In genomic region chr2:70994055-70994444, GRCh38 we compare ENCODE assay signal across 7 cellular contexts. TPM values are rescaled to one million over a fixed set of nuclear protein-coding genes. Genes with fewer than 3 reads are reported as not detected.
A peak's percentile ranks its signal among the peaks of the same experiment; 100 is the strongest.
DNase-seq lines count a peak whose midpoint lies in the region; ATAC-seq and TF ChIP-seq lines count a peak whose summit lies in the region.

No MANE protein-coding gene starts in this region.

- H3K36me3 ChIP-seq in Panc1 (ENCODE audit: control insufficient read depth, insufficient read depth, low read length) (peaks cover 2% of the 10 kb centered on the region; the same call in 1 of the 2 replicates), endocrine pancreas (ENCODE audit: control insufficient read depth, insufficient read depth, low read length) (no peaks in the 10 kb centered on the region), ovary (no peaks in the 10 kb centered on the region)

- in situ Hi-C loops in GM13976 (cut with MboI; ENCODE audit: low sequenced_read_pairs, unreplicated experiment), result no loop called here
- in situ Hi-C loops in Panc1 (cut with HindIII; ENCODE audit: low pct_unique_long_range_greater_than_20kb, low sequenced_read_pairs), result no loop called here

- H3K4me1 ChIP-seq in Panc1 (ENCODE audit: control insufficient read depth, insufficient read depth, low read length), result peaks cover 7% of the 10 kb centered on the region
- H3K4me1 ChIP-seq in endocrine pancreas (ENCODE audit: control insufficient read depth, insufficient read depth, low read length), result no peaks in the 10 kb centered on the region
- peaks cover 9% of the 10 kb centered on the region for H3K4me1 ChIP-seq in ovary (ENCODE audit: insufficient read depth)

- H3K27me3 ChIP-seq in Panc1 (ENCODE audit: control insufficient read depth, insufficient read depth, low read length), result no peaks in the 10 kb centered on the region
- no peaks in the 10 kb centered on the region for H3K27me3 ChIP-seq in endocrine pancreas (ENCODE audit: control insufficient read depth, insufficient read depth, low read length)
- no peaks in the 10 kb centered on the region for H3K27me3 ChIP-seq in ovary

- H3K4me3 ChIP-seq in Panc1 (ENCODE audit: low read depth in 2 of 2, low read length in 2 of 2), result peak overlapping the region; percentile 84 to 88
- peak overlapping the region; percentile 81 for H3K4me3 ChIP-seq in endocrine pancreas (ENCODE audit: control insufficient read depth, insufficient read depth, low read length)
- H3K4me3 ChIP-seq in ovary, result peak overlapping the region; percentile 99

- intact Hi-C loops in Panc1 (cut with micrococcal nuclease; ENCODE audit: unreplicated experiment) (no loop called here), ovary (cut with DNase I) (loop anchor here in 1 of 4 donors (10.0 kb wide), 1 partner anchor 141 kb away; the partner anchor contains the start of genes MCEE and MPHOSPH10)

- DNase-seq in GM13976 (ENCODE audit: low spot score) (peak; percentile 61), Panc1 (ENCODE audit: low read depth, low spot score) (no peak), ovary (no peak)

- ATAC-seq in Panc1 (no peak), esophagus mucosa (no peak), GM21360 (IDR thresholded peaks at IDR 0.05; ENCODE audit: unreplicated experiment) (no peak), GM18511 (IDR thresholded peaks at IDR 0.05; ENCODE audit: unreplicated experiment) (no peak)

- H3K9ac ChIP-seq in endocrine pancreas (ENCODE audit: control insufficient read depth, insufficient read depth, low read length), result peak overlapping the region; percentile 44

- no TSS peak for BruUV-seq in Panc1 (replicated peaks; lab: Mats Ljungman, UMichigan)

- POLR2A ChIA-PET in Panc1 (lab: Charles Lee), result no interaction called here

- H3K9me3 ChIP-seq in Panc1 (ENCODE audit: control insufficient read depth, insufficient read depth, low read depth, low read length) (no peaks in the 10 kb centered on the region), endocrine pancreas (ENCODE audit: control insufficient read depth, low read length) (no peaks in the 10 kb centered on the region), ovary (no peaks in the 10 kb centered on the region)

- TF ChIP-seq POLR2A in ovary (IDR thresholded peaks at IDR 0.05), result no peak

- H3K27ac ChIP-seq in Panc1 (ENCODE audit: low read length), result peak overlapping the region; percentile 81
- peak overlapping the region; percentile 71 to 90 for H3K27ac ChIP-seq in ovary

- no peak for TF ChIP-seq EP300 in ovary (IDR thresholded peaks at IDR 0.05)

- no peak for TF ChIP-seq CTCF in GM13976 (IDR thresholded peaks at IDR 0.05; ENCODE audit: borderline replicate concordance, control extremely low read depth, extremely low read depth, insufficient read depth, missing control alignments)
- no peak for TF ChIP-seq CTCF in Panc1 (IDR thresholded peaks at IDR 0.05)
- no peak for TF ChIP-seq CTCF in ovary (IDR thresholded peaks at IDR 0.05)

- 0% methylated on average over 19 of the region's 19 CpGs for WGBS in ovary, 3 donors

- CTCF ChIA-PET in Panc1 (lab: Charles Lee), result no interaction called here

RNA-seq across cellular contexts. Expression of gene TEX261, which starts 0.6 kb away (rescaled TPM):
- total RNA-seq in Panc1 (2021; ENCODE audit: unreplicated experiment) (64.9 TPM), ovary (10 to 100 TPM; 21.6 to 62.9 (median 57.3) TPM), esophagus mucosa (36.7 TPM)
- polyA plus RNA-seq in Panc1 (2012; ENCODE audit: insufficient read length), result 49.4 TPM
- polyA plus RNA-seq in ovary, result 100 to 1,000 TPM in 1 of 2 donors, 10 to 100 TPM in 1; 44.4 to 132 TPM

RNA-seq across cellular contexts. Expression of gene ANKRD53, which starts 15.6 kb away (rescaled TPM):
- total RNA-seq in Panc1 (2021; ENCODE audit: unreplicated experiment) (not detected), ovary (1 to 10 TPM; 2.0 to 8.3 (median 4.5) TPM), esophagus mucosa (0.40 TPM)
- 0.13 TPM for polyA plus RNA-seq in Panc1 (2012; ENCODE audit: insufficient read length)
- 1 to 10 TPM; 2.2 to 3.3 TPM for polyA plus RNA-seq in ovary

RNA-seq across cellular contexts. Expression of gene ATP6V1B1, which starts 58.4 kb away (rescaled TPM):
- total RNA-seq in Panc1 (2021; ENCODE audit: unreplicated experiment), result 0.18 TPM
- not detected for polyA plus RNA-seq in Panc1 (2012; ENCODE audit: insufficient read length)
- total RNA-seq in ovary, result 10 to 100 TPM in 2 of 7 donors, 1 to 10 TPM in 3, under 1 TPM in 1, not detected in 1; 0.72 to 11.9 (median 3.4) TPM
- 1 to 10 TPM in 1 of 2 donors, under 1 TPM in 1; 0.62 to 1.7 TPM for polyA plus RNA-seq in ovary
- total RNA-seq in esophagus mucosa, result 2.4 TPM
